Comparison of ENCODE assay signal across 11 cellular contexts in genomic region chr19:40831502-40832430, GRCh38. TPM values are rescaled to one million over a fixed set of nuclear protein-coding genes. Genes with fewer than 3 reads are reported as not detected.
DNase-seq lines count a peak whose midpoint lies in the region; ATAC-seq and TF ChIP-seq lines count a peak whose summit lies in the region.
"Had no signal": no experiment of that assay in that cellular context is flagged by ENCODE, and none has a peak within 500 bp of the region (broad histone marks: within the 10 kb centered on the region; RNA-seq: fewer than 3 reads in every experiment).

No MANE protein-coding gene starts in this region.

- peaks cover 0 to 2% of the 10 kb centered on the region in 2 donors for H3K4me1 ChIP-seq in lung (ENCODE audit: control insufficient read depth in 2 of 2, insufficient read depth in 2 of 2, low read length in 2 of 2)

- H3K4me3 ChIP-seq in astrocyte of the cerebellum (ENCODE audit: low read depth, low read length) (no peak overlapping the region), lung (no peak overlapping the region)

- H3K27ac ChIP-seq in C4-2B = peak overlapping the region; percentile 68
- H3K27ac ChIP-seq in lung (ENCODE audit: low read depth in 1 of 2, low read length in 1 of 2) = no peak overlapping the region

- DNase-seq in M059J (ENCODE audit: low read depth) (peak; percentile 99), astrocyte of the cerebellum (ENCODE audit: low read depth) (peak; percentile 29), lung (ENCODE audit: low spot score) (no peak), germinal center (ENCODE audit: low spot score) (no peak), GDM1 (lab: John Stamatoyannopoulos, UW) (no peak)
- no peak for DNase-seq in stimulated activated CD4-positive, alpha-beta T cell treated with anti-CD3 and anti-CD28 coated beads, Interleukin-4, amount 100 ng/mL, for 24 hours
- DNase-seq in effector CD4-positive, alpha-beta T cell = no peak
- DNase-seq: activated T-cell treated with anti-CD3 and anti-CD28 coated beads, Interleukin-2, amount 50 U/mL, for 4 hours; stimulated activated naive CD4-positive, alpha-beta T cell had no signal

- peaks cover 0 to 2% of the 10 kb centered on the region in 2 donors for H3K36me3 ChIP-seq in lung (ENCODE audit: control insufficient read depth in 2 of 2, insufficient read depth in 2 of 2, low read length in 2 of 2)

- in situ Hi-C loops in astrocyte of the cerebellum (cut with HindIII; ENCODE audit: low sequenced_read_pairs) = no loop called here

- H3K27me3 ChIP-seq in lung (ENCODE audit: control insufficient read depth, insufficient read depth) = no peaks in the 10 kb centered on the region

- no peaks in the 10 kb centered on the region for H3K9me3 ChIP-seq in lung (ENCODE audit: control insufficient read depth in 2 of 2, insufficient read depth in 1 of 2, low read length in 1 of 2)

- no peak for TF ChIP-seq CTCF in C4-2B (conservative IDR thresholded peaks at IDR 0.05)
- TF ChIP-seq CTCF in astrocyte of the cerebellum (IDR thresholded peaks at IDR 0.05; ENCODE audit: low read depth, low read length, missing control alignments) = no peak
- no peak for TF ChIP-seq CTCF in lung (IDR thresholded peaks at IDR 0.05; ENCODE audit: control extremely low read depth, extremely low read depth)

- ATAC-seq in lung (ENCODE audit: insufficient read depth, low FRiP score) = peak; percentile 19
- ATAC-seq: activated T-cell treated with anti-CD3 and anti-CD28 coated beads, Interleukin-2, amount 50 U/mL, for 4 hours had no signal

- 54 to 55% methylated on average over 7 of the region's 7 CpGs for WGBS in lung, 2 donors

RNA-seq across cellular contexts. Expression of gene CYP2A6, which starts 18.5 kb away (rescaled TPM):
- total RNA-seq in M059J (2014; rRNA removed; shearing (Covaris generic)) = not detected in 2 replicates
- 1 to 10 TPM in 1 of 2 donors, under 1 TPM in 1; 0.97 to 1.7 TPM for total RNA-seq in lung
- under 1 TPM; 0.45 to 0.57 TPM for polyA plus RNA-seq in lung
- total RNA-seq: mononuclear cell had no signal

RNA-seq across cellular contexts. Expression of gene EGLN2, which starts 32.8 kb away (rescaled TPM):
- total RNA-seq in M059J (2014; rRNA removed; shearing (Covaris generic)) = 24.1 and 39.7 TPM in 2 replicates
- total RNA-seq in lung = 100 to 1,000 TPM; 130 to 157 TPM
- 100 to 1,000 TPM; 132 to 133 TPM for polyA plus RNA-seq in lung

RNA-seq across cellular contexts. Expression of gene CYP2A7, which starts 50.3 kb away (rescaled TPM):
- not detected in 2 replicates for total RNA-seq in M059J (2014; rRNA removed; shearing (Covaris generic))
- 1 to 10 TPM in 1 of 2 donors, not detected in 1; 1.6 TPM for total RNA-seq in lung
- polyA plus RNA-seq in lung = under 1 TPM; 0.11 to 0.14 TPM
- total RNA-seq: activated T-cell treated with anti-CD3 and anti-CD28 coated beads, Interleukin-2, amount 50 U/mL, for 4 hours; mononuclear cell had no signal

RNA-seq across cellular contexts. Expression of gene RAB4B, which starts 53.7 kb away (rescaled TPM):
- total RNA-seq in M059J (2014; rRNA removed; shearing (Covaris generic)) = 13.2 and 34.2 TPM in 2 replicates
- total RNA-seq in lung = 10 to 100 TPM; 11.5 to 73.0 TPM
- polyA plus RNA-seq in lung = 10 to 100 TPM; 78.6 to 90.9 TPM

RNA-seq across cellular contexts. Expression of gene MIA, which starts 56.4 kb away (rescaled TPM):
- not detected in 2 replicates for total RNA-seq in M059J (2014; rRNA removed; shearing (Covaris generic))
- total RNA-seq in lung = 1 to 10 TPM in 1 of 2 donors, not detected in 1; 3.2 TPM
- 1 to 10 TPM in 1 of 2 donors, under 1 TPM in 1; 0.75 to 4.6 TPM for polyA plus RNA-seq in lung
- total RNA-seq: mononuclear cell had no signal

Comparison
In these comparisons a context has a peak if more than half of its experiments do, and no peak if none do; other contexts are left out.
1. DNase-seq: peak in M059J (single experiment) and astrocyte of the cerebellum (single experiment); none in lung (single experiment), germinal center (single experiment), GDM1 (single experiment), stimulated activated CD4-positive, alpha-beta T cell treated with anti-CD3 and anti-CD28 coated beads, Interleukin-4, amount 100 ng/mL, for 24 hours (single experiment) and effector CD4-positive, alpha-beta T cell (single experiment).